27 cellular contexts compared by ENCODE assay signal in genomic region chr12:129150721-129151120, GRCh38.
"Had no signal": no experiment of that assay in that cellular context is flagged by ENCODE, and none has a peak within 500 bp of the region (broad histone marks: within the 10 kb centered on the region; RNA-seq: fewer than 3 reads in every experiment).

No MANE protein-coding gene starts in this region.

- ATAC-seq: natural killer cell; right cardiac atrium; right lobe of liver; stimulated activated memory B cell treated with anti-CD40 and anti-IgM and Interleukin-4, amounts not matched to agents 10 μg/mL and 1 μg/mL and 100 μg/mL, for 72 hours; stimulated activated naive CD8-positive, alpha-beta T cell treated with anti-CD3 and anti-CD28 coated beads, Interleukin-15, amount 100 ng/mL, for 72 hours; stimulated activated naive CD8-positive, alpha-beta T cell treated with anti-CD3 and anti-CD28 coated beads, Interleukin-15, Interleukin-2, amounts not matched to agents 100 U/mL and 50 U/mL, for 24 hours had no signal

- H3K4me3 ChIP-seq: ovary, prostate gland, right lobe of liver, sigmoid colon, suprapubic skin, testis, tibial artery, transverse colon, vagina had no signal

- H3K27me3 ChIP-seq: ovary, right lobe of liver, suprapubic skin, testis, tibial artery, transverse colon, vagina had no signal

- H3K4me3 Mint-ChIP-seq: naive thymus-derived CD4-positive, alpha-beta T cell; natural killer cell; nephron; neural crest cell; stimulated activated memory B cell treated with anti-CD40 and anti-IgM and Interleukin-4, amounts not matched to agents 10 μg/mL and 1 μg/mL and 100 μg/mL, for 72 hours; stimulated activated naive CD8-positive, alpha-beta T cell treated with anti-CD3 and anti-CD28 coated beads, Interleukin-15, amount 100 ng/mL, for 72 hours; type B pancreatic cell had no signal

- H3K36me3 ChIP-seq: ovary, prostate gland, right lobe of liver, sigmoid colon, suprapubic skin, tibial artery, transverse colon, vagina had no signal

- H3K4me1 Mint-ChIP-seq: naive thymus-derived CD4-positive, alpha-beta T cell; natural killer cell; nephron; stimulated activated memory B cell treated with anti-CD40 and anti-IgM and Interleukin-4, amounts not matched to agents 10 μg/mL and 1 μg/mL and 100 μg/mL, for 72 hours; stimulated activated naive CD8-positive, alpha-beta T cell treated with anti-CD3 and anti-CD28 coated beads, Interleukin-15, amount 100 ng/mL, for 72 hours had no signal

- H3K36me3 Mint-ChIP-seq: natural killer cell; stimulated activated memory B cell treated with anti-CD40 and anti-IgM and Interleukin-4, amounts not matched to agents 10 μg/mL and 1 μg/mL and 100 μg/mL, for 72 hours; type B pancreatic cell had no signal

- H3K27me3 Mint-ChIP-seq: stimulated activated naive CD8-positive, alpha-beta T cell treated with anti-CD3 and anti-CD28 coated beads, Interleukin-15, amount 100 ng/mL, for 72 hours had no signal

- H3K27ac ChIP-seq: ovary, parathyroid adenoma, prostate gland, right lobe of liver, sigmoid colon, suprapubic skin, testis, tibial artery, transverse colon, vagina had no signal

- DNase-seq: naive thymus-derived CD4-positive, alpha-beta T cell; natural killer cell; occipital lobe; ovary; right cardiac atrium; right lobe of liver; sigmoid colon; small intestine; stimulated activated CD4-positive, alpha-beta T cell treated with anti-CD3 and anti-CD28 coated beads, Interleukin-15, amount 100 ng/mL, for 24 hours; stimulated activated CD4-positive, alpha-beta T cell treated with anti-CD3 and anti-CD28 coated beads, Interleukin-2, amount 100 ng/mL, for 24 hours; stimulated activated CD4-positive, alpha-beta T cell treated with anti-CD3 and anti-CD28 coated beads, Interleukin-2, amount 100 ng/mL, for 48 hours; stimulated activated CD4-positive, alpha-beta T cell treated with anti-CD3 and anti-CD28 coated beads, Interleukin-4, amount 100 ng/mL, for 24 hours; stimulated activated naive CD4-positive, alpha-beta T cell; stimulated activated naive CD8-positive, alpha-beta T cell treated with anti-CD3 and anti-CD28 coated beads, Interleukin-15, amount 100 ng/mL, for 72 hours; stimulated activated naive CD8-positive, alpha-beta T cell treated with anti-CD3 and anti-CD28 coated beads, Interleukin-15, Interleukin-2, amounts not matched to agents 100 U/mL and 50 U/mL, for 24 hours; substantia nigra; testis; tibial artery; transverse colon had no signal

- H3K9me3 ChIP-seq: ovary, prostate gland, right lobe of liver, sigmoid colon, suprapubic skin, testis, tibial artery, transverse colon, vagina had no signal

- H3K9me3 Mint-ChIP-seq: natural killer cell; nephron; neural crest cell; stimulated activated memory B cell treated with anti-CD40 and anti-IgM and Interleukin-4, amounts not matched to agents 10 μg/mL and 1 μg/mL and 100 μg/mL, for 72 hours; type B pancreatic cell had no signal

- H3K4me1 ChIP-seq: parathyroid adenoma, prostate gland, right lobe of liver, sigmoid colon, suprapubic skin, testis, tibial artery, transverse colon, vagina had no signal

- H3K27ac Mint-ChIP-seq: naive thymus-derived CD4-positive, alpha-beta T cell; natural killer cell; nephron; stimulated activated memory B cell treated with anti-CD40 and anti-IgM and Interleukin-4, amounts not matched to agents 10 μg/mL and 1 μg/mL and 100 μg/mL, for 72 hours; stimulated activated naive CD8-positive, alpha-beta T cell treated with anti-CD3 and anti-CD28 coated beads, Interleukin-15, amount 100 ng/mL, for 72 hours; type B pancreatic cell had no signal
